In the genomic region with DNA sequence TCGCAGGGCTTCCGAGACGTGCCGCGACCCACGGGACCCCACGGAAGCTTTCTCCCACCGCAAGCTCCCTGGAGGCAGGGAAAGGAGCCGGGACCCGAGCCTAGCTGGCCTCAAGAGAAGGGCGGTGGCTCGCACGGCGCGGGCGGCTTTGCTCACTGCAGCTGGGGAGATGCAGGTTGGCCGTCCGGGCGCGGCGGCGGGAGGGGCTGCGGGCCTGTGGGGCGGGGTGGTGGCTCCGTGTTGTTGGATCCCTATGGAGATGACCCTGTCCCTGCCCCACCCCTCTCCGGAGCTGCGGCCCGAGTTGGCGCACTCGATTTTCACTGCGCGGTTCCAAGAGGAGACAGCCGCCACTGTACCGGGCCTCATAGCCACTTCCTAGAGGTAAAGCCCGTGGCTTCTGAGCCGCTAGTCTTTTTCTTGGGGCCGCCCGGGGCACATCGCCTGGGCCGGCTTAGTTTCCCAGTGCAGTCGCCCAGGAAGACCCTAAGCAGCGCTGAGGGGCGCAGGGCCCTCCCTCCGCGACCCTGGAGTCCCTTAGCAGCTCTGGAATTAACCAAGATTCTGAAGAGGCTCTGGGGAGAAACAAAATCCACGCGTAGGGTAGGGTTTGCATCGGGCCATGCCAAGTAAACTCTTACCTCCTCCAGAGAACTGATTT, we compare ENCODE assay signal across 11 cellular contexts. TPM values are rescaled to one million over a fixed set of nuclear protein-coding genes. Genes with fewer than 3 reads are reported as not detected.
DNase-seq lines count a peak whose midpoint lies in the region; ATAC-seq and TF ChIP-seq lines count a peak whose summit lies in the region.
"Had no signal": no experiment of that assay in that cellular context is flagged by ENCODE, and none has a peak within 500 bp of the region (broad histone marks: within the 10 kb centered on the region; RNA-seq: fewer than 3 reads in every experiment).

A gene with protein sequence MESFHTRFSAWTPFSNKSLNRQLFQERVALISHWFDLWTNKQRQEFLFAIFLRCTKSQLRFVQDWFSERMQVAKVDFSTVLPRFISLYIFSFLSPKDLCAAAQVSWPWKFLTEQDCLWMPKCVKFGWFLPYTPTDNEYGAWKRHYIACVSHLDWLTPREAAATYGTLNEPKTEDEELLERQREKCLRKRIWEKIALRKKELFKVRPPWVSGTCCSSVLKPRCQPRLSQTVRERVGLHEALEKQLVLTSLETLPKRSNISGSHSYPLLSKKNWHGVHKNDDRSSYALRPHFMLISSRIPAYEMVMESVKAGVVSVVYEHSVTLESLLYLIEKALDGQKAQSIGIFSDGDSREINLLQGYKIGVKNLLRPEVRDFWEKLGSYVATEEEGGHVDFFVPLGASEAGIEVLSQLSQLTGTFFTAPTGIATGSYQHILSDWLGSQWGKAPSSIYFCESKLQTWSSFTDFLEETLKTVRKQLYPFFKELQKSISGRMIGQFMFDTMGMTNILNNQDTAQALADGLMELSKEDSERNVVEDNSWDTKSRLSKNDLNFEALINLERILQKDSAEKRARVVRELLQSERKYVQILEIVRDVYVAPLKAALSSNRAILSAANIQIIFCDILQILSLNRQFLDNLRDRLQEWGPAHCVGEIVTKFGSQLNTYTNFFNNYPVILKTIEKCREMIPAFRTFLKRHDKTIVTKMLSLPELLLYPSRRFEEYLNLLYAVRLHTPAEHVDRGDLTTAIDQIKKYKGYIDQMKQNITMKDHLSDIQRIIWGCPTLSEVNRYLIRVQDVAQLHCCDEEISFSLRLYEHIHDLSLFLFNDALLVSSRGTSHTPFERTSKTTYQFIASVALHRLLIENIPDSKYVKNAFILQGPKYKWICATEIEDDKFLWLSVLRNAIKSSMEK (plus strand): TSS at position 279 of the 661 bp plus-strand sequence. CDS start 17,188 bp downstream, outside the sequence.

- H3K27me3 Mint-ChIP-seq in MCF 10A (ENCODE audit: insufficient read depth, unreplicated experiment): no peaks in the 10 kb centered on the region

- H3K9ac ChIP-seq in mucosa of stomach (ENCODE audit: low read length): peak within 1 kb of the TSS; percentile 76
- H3K9ac ChIP-seq: BLaER1 had no signal

- H3K9me3 Mint-ChIP-seq in MCF 10A (ENCODE audit: unreplicated experiment): no peaks in the 10 kb centered on the region

- peak within 1 kb of the TSS; percentile 71 for H3K27ac ChIP-seq in breast epithelium
- peak within 1 kb of the TSS; percentile 72 for H3K27ac ChIP-seq in vagina
- H3K27ac ChIP-seq: BLaER1, neutrophil had no signal

- H3K36me3 ChIP-seq in breast epithelium (no peaks in the 10 kb centered on the region), mucosa of stomach (ENCODE audit: control insufficient read depth, insufficient read depth, low read length) (no peaks in the 10 kb centered on the region), vagina (peaks cover 0 to 17% of the 10 kb centered on the region in 2 donors)

- CTCF ChIA-PET in MCF 10A (lab: Yijun Ruan, JAX): no interaction called here

- no peak within 1 kb of the TSS for H3K27ac Mint-ChIP-seq in MCF 10A (ENCODE audit: low read depth, unreplicated experiment)

- peaks cover 6% of the 10 kb centered on the region for H3K36me3 Mint-ChIP-seq in MCF 10A (ENCODE audit: insufficient read depth, unreplicated experiment)

- intact Hi-C loops in breast epithelium (cut with DNase I; ENCODE audit: low total_unique reads): no loop called here
- intact Hi-C loops in MCF 10A (cut with micrococcal nuclease): no loop called here
- intact Hi-C loops in vagina (cut with DNase I): no loop called here

- TF ChIP-seq CTCF in breast epithelium (IDR thresholded peaks at IDR 0.05) (no peak), MCF 10A (IDR thresholded peaks at IDR 0.05; ENCODE audit: unreplicated experiment) (no peak), vagina (IDR thresholded peaks at IDR 0.05) (no peak)

- no peaks in the 10 kb centered on the region for H3K4me1 Mint-ChIP-seq in MCF 10A (ENCODE audit: insufficient read depth, unreplicated experiment)

- DNase-seq in breast epithelium (ENCODE audit: low spot score in 2 of 2) (peak; percentile 51 to 90), MCF 10A (ENCODE audit: unreplicated experiment) (no peak), fibroblast of gingiva (ENCODE audit: low read depth) (peak; percentile 53), vagina (ENCODE audit: extremely low spot score in 2 of 2) (no peak), NCI-H226 (no peak), T-helper 9 cell (no peak)

- ATAC-seq in GM18519 (IDR thresholded peaks at IDR 0.05; ENCODE audit: low FRiP score, unreplicated experiment): no peak
- ATAC-seq: activated CD4-positive, CD25-positive, alpha-beta regulatory T cell treated with anti-CD3 and anti-CD28 coated beads, Interleukin-2, amount 50 U/mL, for 24 hours had no signal

- no peaks in the 10 kb centered on the region for H3K27me3 ChIP-seq in breast epithelium
- H3K27me3 ChIP-seq in mucosa of stomach (ENCODE audit: control insufficient read depth, insufficient read depth, low read length): no peaks in the 10 kb centered on the region
- H3K27me3 ChIP-seq in vagina: no peaks in the 10 kb centered on the region
- H3K27me3 ChIP-seq: BLaER1 had no signal

- H3K9me3 ChIP-seq in breast epithelium: no peaks in the 10 kb centered on the region
- H3K9me3 ChIP-seq in mucosa of stomach (ENCODE audit: control insufficient read depth, low read length): no peaks in the 10 kb centered on the region
- H3K9me3 ChIP-seq in vagina: no peaks in the 10 kb centered on the region
- H3K9me3 ChIP-seq: BLaER1, neutrophil had no signal

- TF ChIP-seq POLR2A in breast epithelium (IDR thresholded peaks at IDR 0.05): no peak
- TF ChIP-seq POLR2A in vagina (IDR thresholded peaks at IDR 0.05): no peak

- no TSS peak for BruUV-seq in MCF 10A (replicated peaks; lab: Mats Ljungman, UMichigan)

- H3K4me1 ChIP-seq in breast epithelium (no peaks in the 10 kb centered on the region), mucosa of stomach (ENCODE audit: control insufficient read depth, insufficient read depth, low read length) (peaks cover 16% of the 10 kb centered on the region), vagina (peaks cover 12% of the 10 kb centered on the region)
- H3K4me1 ChIP-seq: BLaER1 had no signal

- H3K4me3 ChIP-seq in breast epithelium: peak within 1 kb of the TSS; percentile 45 to 61 (median 49)
- H3K4me3 ChIP-seq in mucosa of stomach (ENCODE audit: low read length): peak within 1 kb of the TSS; percentile 28
- H3K4me3 ChIP-seq in vagina: peak within 1 kb of the TSS; percentile 40 to 53
- H3K4me3 ChIP-seq: BLaER1 had no signal

- POLR2A ChIA-PET in MCF 10A (lab: Yijun Ruan, JAX): no interaction called here

- H3K4me3 Mint-ChIP-seq in MCF 10A (ENCODE audit: unreplicated experiment): no peak within 1 kb of the TSS

RNA-seq across cellular contexts. Expression of the gene that starts here (rescaled TPM):
- total RNA-seq in breast epithelium (under 1 TPM; 0.15 to 0.33 (median 0.16) TPM), MCF 10A (2022) (not detected in 2 replicates), vagina (not detected)

Comparison
In these comparisons a context has a peak if more than half of its experiments do, and no peak if none do; other contexts are left out.
1. Peak in DNase-seq, H3K4me3 ChIP-seq and H3K27ac ChIP-seq in breast epithelium; RNA of the gene not detected or under 1 TPM.